Comparison of ENCODE assay signal across 22 cellular contexts in the genomic region with DNA sequence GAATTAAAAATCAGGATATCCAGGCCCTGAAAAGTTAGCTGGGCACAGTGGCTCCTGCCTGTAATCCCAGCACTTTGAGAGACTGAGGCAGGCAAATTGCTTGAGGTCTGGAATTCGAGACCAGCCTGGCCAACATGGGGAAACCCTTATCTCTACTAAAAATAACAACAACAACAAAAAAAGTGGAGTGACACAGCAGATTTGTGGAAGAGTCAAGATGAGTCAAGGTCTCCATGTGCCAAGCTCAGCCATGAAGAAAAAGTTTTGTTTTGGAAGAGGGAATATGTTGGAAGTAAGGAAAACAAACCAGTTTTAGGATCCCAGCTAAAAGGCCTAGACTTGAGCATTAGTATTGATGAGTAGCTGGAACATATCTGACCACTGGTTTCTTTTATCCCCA. TPM values are rescaled to one million over a fixed set of nuclear protein-coding genes. Genes with fewer than 3 reads are reported as not detected.
A peak's percentile ranks its signal among the peaks of the same experiment; 100 is the strongest.
DNase-seq lines count a peak whose midpoint lies in the region; ATAC-seq, FAIRE-seq and TF ChIP-seq lines count a peak whose summit lies in the region.
"Had no signal": no experiment of that assay in that cellular context is flagged by ENCODE, and none has a peak within 500 bp of the region (broad histone marks: within the 10 kb centered on the region; RNA-seq: fewer than 3 reads in every experiment).

No MANE protein-coding gene starts in this region.

- TF ChIP-seq CTCF in GM23338 (conservative IDR thresholded peaks at IDR 0.05; ENCODE audit: low read depth in 2 of 2) (no peak), K562 (IDR thresholded peaks at IDR 0.05 in 2 of 3, conservative IDR thresholded peaks at IDR 0.05 in 1 of 3; ENCODE audit: insufficient read depth in 2 of 3, low read depth in 1 of 3, low read length in 3 of 3) (no peak)

- DNase-seq in AG08395 (ENCODE audit: low spot score): peak; percentile 10
- no peak for DNase-seq in GM23338 (ENCODE audit: low spot score)
- DNase-seq in K562 (ENCODE audit: extremely low read depth in 1 of 4, low spot score in 3 of 4): peak in 2 of 4 experiments; percentile 21 to 56
- no peak for DNase-seq in aorta
- no peak for DNase-seq in midbrain (lab: John Stamatoyannopoulos, UW)
- DNase-seq: activated CD8-positive, alpha-beta T cell treated with anti-CD3 and anti-CD28 coated beads for 36 hours; AML-193; DMS153; foreskin keratinocyte; left lung; naive B cell; NCI-H187; NCI-H524; stomach had no signal

- WGBS in K562 (ENCODE audit: insufficient coverage, low coverage, missing lambda C conversion rate): 31% methylated on average over 1 of the region's 1 CpG
- WGBS in aorta, 2 donors: 58 to 62% methylated on average over 1 of the region's 1 CpG

- in situ Hi-C loops in K562 (cut with MboI): no loop called here

- H3K27ac Mint-ChIP-seq in GM23338: peak overlapping the region; percentile 47
- H3K27ac Mint-ChIP-seq: activated CD8-positive, alpha-beta T cell treated with anti-CD3 and anti-CD28 coated beads for 36 hours; activated T-helper 2 cell treated with anti-CD3 and anti-CD28 coated beads, Interferon-gamma antibody, Interleukin-2, Interleukin-4, amounts not matched to agents 10 μg/mL and 5 μg/mL and 100 μg/mL, durations not matched to agents 14 hours and 24 hours and 36 hours had no signal

- no peak for TF ChIP-seq POLR2A in K562 (conservative IDR thresholded peaks at IDR 0.05)

- intact Hi-C loops in K562 (cut with micrococcal nuclease): no loop called here
- intact Hi-C loops in aorta (cut with DNase I): no loop called here

- no peak overlapping the region for H3K4me2 ChIP-seq in GM23338
- H3K4me2 ChIP-seq in K562 (ENCODE audit: insufficient read depth, low read length): no peak overlapping the region

- H2AFZ ChIP-seq in GM23338 (no peak overlapping the region), K562 (ENCODE audit: low read depth, low read length) (no peak overlapping the region)

- H3K9me3 ChIP-seq in K562 (replicated peaks; ENCODE audit: control insufficient read depth, insufficient read depth, low read depth, low read length) (no peaks in the 10 kb centered on the region), iPS-18a (ENCODE audit: control insufficient read depth, low read depth, low read length) (no peaks in the 10 kb centered on the region), aorta (ENCODE audit: control insufficient read depth, low read length) (no peaks in the 10 kb centered on the region)
- H3K9me3 ChIP-seq: ascending aorta, left lung, stomach, vagina had no signal

- no peaks in the 10 kb centered on the region for H3K9me1 ChIP-seq in K562 (ENCODE audit: control insufficient read depth, insufficient read depth, low read length)

- no peak overlapping the region for H3K4me3 ChIP-seq in GM23338
- no peak overlapping the region for H3K4me3 ChIP-seq in K562
- H3K4me3 ChIP-seq in iPS-18a (ENCODE audit: low read length): no peak overlapping the region
- H3K4me3 ChIP-seq in aorta (ENCODE audit: low read length in 2 of 2): no peak overlapping the region
- H3K4me3 ChIP-seq: ascending aorta, left lung, stomach, vagina had no signal

- H3K79me2 ChIP-seq in GM23338 (replicated peaks; ENCODE audit: insufficient read depth) (no peaks in the 10 kb centered on the region), K562 (ENCODE audit: control insufficient read depth, insufficient read depth, low read length) (no peaks in the 10 kb centered on the region)

- H3K36me3 ChIP-seq in GM23338 (ENCODE audit: insufficient read depth) (peaks cover 5% of the 10 kb centered on the region; the same call in 1 of the 2 replicates), K562 (ENCODE audit: control insufficient read depth, insufficient read depth, low read length) (peaks cover 50% of the 10 kb centered on the region), iPS-18a (ENCODE audit: control insufficient read depth, low read depth, low read length) (peaks cover 3% of the 10 kb centered on the region), aorta (ENCODE audit: control insufficient read depth in 1 of 2, insufficient read depth in 2 of 2, low read length in 1 of 2) (peaks cover 2 to 3% of the 10 kb centered on the region in 2 donors)

- no peak overlapping the region for H3K4me3 Mint-ChIP-seq in GM23338
- H3K4me3 Mint-ChIP-seq: activated CD8-positive, alpha-beta T cell treated with anti-CD3 and anti-CD28 coated beads for 36 hours had no signal

- FAIRE-seq in K562 (lab: Jason Lieb, UNC): peak; percentile 71
- FAIRE-seq: TTC549 had no signal

- POLR2A ChIA-PET in K562 (lab: Yijun Ruan, JAX): interaction anchor here (1.1 kb wide), 1 partner anchor 14 kb away, joined by 3 read pairs; no protein-coding TSS in a partner anchor

- H3K9ac ChIP-seq in K562 (ENCODE audit: insufficient read depth in 1 of 2, low read depth in 2 of 2, low read length in 2 of 2): peak overlapping the region in 1 of 2 experiments; percentile 3; a peak in 1 of 4 replicates
- H3K9ac ChIP-seq in iPS-18a (ENCODE audit: low read length): no peak overlapping the region

- peak; percentile 18; the same call in 1 of the 2 replicates for TF ChIP-seq EP300 in K562 (IDR thresholded peaks at IDR 0.05; ENCODE audit: low read length)

- H3K9me2 ChIP-seq in GM23338 (ENCODE audit: insufficient read depth): peaks cover 4% of the 10 kb centered on the region; the same call in 1 of the 2 replicates

- no peaks in the 10 kb centered on the region for H3K27me3 ChIP-seq in GM23338 (ENCODE audit: insufficient read depth)
- no peaks in the 10 kb centered on the region for H3K27me3 ChIP-seq in K562 (ENCODE audit: control insufficient read depth in 2 of 2, insufficient read depth in 2 of 2, low read length in 2 of 2)
- no peaks in the 10 kb centered on the region for H3K27me3 ChIP-seq in iPS-18a (ENCODE audit: control insufficient read depth, insufficient read depth, low read length)
- H3K27me3 ChIP-seq in aorta (ENCODE audit: control insufficient read depth in 1 of 2, insufficient read depth in 2 of 2, low read length in 1 of 2): no peaks in the 10 kb centered on the region
- H3K27me3 ChIP-seq: ascending aorta, foreskin keratinocyte, left lung, stomach, vagina had no signal

- BruUV-seq in K562 (replicated peaks; lab: Mats Ljungman, UMichigan): no TSS peak

- no peak overlapping the region for H3K27ac ChIP-seq in GM23338 (ENCODE audit: low read depth)
- H3K27ac ChIP-seq in K562 (ENCODE audit: extremely low read depth, low read depth, low read length): peak overlapping the region; percentile 53
- peak overlapping the region; percentile 33 for H3K27ac ChIP-seq in iPS-18a (ENCODE audit: low read length)
- no peak overlapping the region for H3K27ac ChIP-seq in aorta (ENCODE audit: low read depth in 1 of 2, low read length in 2 of 2)
- H3K27ac ChIP-seq: ascending aorta, foreskin keratinocyte, stomach, vagina had no signal

- TF ChIP-seq RAD21 in K562 (CRISPR knock-in tag; conservative IDR thresholded peaks at IDR 0.05 in 1 of 2, IDR thresholded peaks at IDR 0.05 in 1 of 2): no peak

- H3K27me3 Mint-ChIP-seq in GM23338 (ENCODE audit: insufficient read depth, low read depth, poor library complexity): no peaks in the 10 kb centered on the region
- H3K27me3 Mint-ChIP-seq: activated CD8-positive, alpha-beta T cell treated with anti-CD3 and anti-CD28 coated beads for 36 hours; naive B cell had no signal

- no peaks in the 10 kb centered on the region for H3F3A ChIP-seq in GM23338 (replicated peaks; ENCODE audit: low read depth)

- H3K4me1 ChIP-seq in GM23338 (ENCODE audit: insufficient read depth) (peaks cover 16% of the 10 kb centered on the region), K562 (replicated peaks in 1 of 2; ENCODE audit: control insufficient read depth in 2 of 2, insufficient read depth in 2 of 2, low read length in 2 of 2) (peaks cover 0 to 12% of the 10 kb centered on the region in 2 experiments; a peak in 3 of 5 replicates), iPS-18a (ENCODE audit: control insufficient read depth, low read depth, low read length) (peaks cover 14% of the 10 kb centered on the region), aorta (ENCODE audit: control insufficient read depth in 1 of 2, insufficient read depth in 2 of 2, low read length in 2 of 2) (no peaks in the 10 kb centered on the region)
- H3K4me1 ChIP-seq: ascending aorta, foreskin keratinocyte, left lung, stomach, vagina had no signal

- no peak for ATAC-seq in GM23338
- ATAC-seq in K562: peak; percentile 50
- ATAC-seq in HG03097 (IDR thresholded peaks at IDR 0.05; ENCODE audit: low FRiP score, unreplicated experiment): no peak
- ATAC-seq in aorta (ENCODE audit: low FRiP score): no peak
- ATAC-seq in HG02973 (IDR thresholded peaks at IDR 0.05; ENCODE audit: unreplicated experiment): no peak
- ATAC-seq: activated CD8-positive, alpha-beta T cell treated with anti-CD3 and anti-CD28 coated beads for 36 hours; foreskin keratinocyte; left lung; SK-N-SH treated with all-trans-retinoic acid at 6 μM for 48 hours had no signal

- CTCF ChIA-PET in K562 (lab: Yijun Ruan, JAX; ENCODE audit: low intra/inter-chr PET ratio): no interaction called here

- H3K4me1 Mint-ChIP-seq in GM23338: peaks cover 21% of the 10 kb centered on the region

- H3K36me3 Mint-ChIP-seq in GM23338 (ENCODE audit: low read depth): peaks cover 21% of the 10 kb centered on the region; the same call in 2 of the 3 replicates

- no peaks in the 10 kb centered on the region for H4K20me1 ChIP-seq in GM23338 (replicated peaks; ENCODE audit: insufficient read depth)
- H4K20me1 ChIP-seq in K562 (replicated peaks; ENCODE audit: control insufficient read depth, insufficient read depth, low read length): no peaks in the 10 kb centered on the region

- no peaks in the 10 kb centered on the region for H3K9me3 Mint-ChIP-seq in GM23338
- H3K9me3 Mint-ChIP-seq: activated CD8-positive, alpha-beta T cell treated with anti-CD3 and anti-CD28 coated beads for 36 hours; activated T-helper 2 cell treated with anti-CD3 and anti-CD28 coated beads, Interferon-gamma antibody, Interleukin-2, Interleukin-4, amounts not matched to agents 10 μg/mL and 5 μg/mL and 100 μg/mL, durations not matched to agents 14 hours and 24 hours and 36 hours had no signal

RNA-seq across cellular contexts. Expression of gene LRRC70, which starts 14.7 kb away (rescaled TPM):
- 1.7 and 2.7 TPM in 2 replicates for total RNA-seq in GM23338 (2014; rRNA removed; shearing (Covaris generic))
- 0.15 TPM in 1 of 2 replicates, not detected in the other for polyA plus RNA-seq in GM23338 (2016; fragmentation: Nextera tagmentation; extraction: Ambion mirVana)
- total RNA-seq in K562 (2011; cell fraction: chromatin; rRNA removed; ENCODE audit: low replicate concordance): 5.8 and 23.2 TPM in 2 replicates
- total RNA-seq in K562 (2011; cell fraction: nucleolus; rRNA removed): 2.5 and 4.6 TPM in 2 replicates
- total RNA-seq in K562 (2011; cell fraction: nucleoplasm; rRNA removed): 10.0 and 24.3 TPM in 2 replicates
- 0.69 and 0.86 TPM in 2 replicates for total RNA-seq in K562 (2014; rRNA removed)
- total RNA-seq in K562 (2014; rRNA removed; fragmentation: Illumina TruSeq; extraction: Trizol): 1.5 and 2.1 TPM in 2 replicates
- 1.4 TPM in 2 replicates for total RNA-seq in K562 (2015; rRNA removed; fragmentation: Illumina TruSeq; extraction: Trizol)
- total RNA-seq in K562 (2021): 0.73 and 0.83 TPM in 2 replicates
- 0.99 and 1.4 TPM in 2 replicates for polyA plus RNA-seq in K562 (2011; rRNA removed)
- polyA plus RNA-seq in K562 (2011; cell fraction: cytosol; rRNA removed): 0.06 and 0.38 TPM in 2 replicates
- polyA plus RNA-seq in K562 (2011; cell fraction: nucleus; rRNA removed): 1.1 and 2.6 TPM in 2 replicates
- polyA plus RNA-seq in K562 (2012): 0.09 and 0.61 TPM in 2 replicates
- polyA plus RNA-seq in K562 (2014; fragmentation: Illumina TruSeq; extraction: Trizol): 0.31 and 0.40 TPM in 2 replicates
- under 1 TPM; 0.21 to 0.22 TPM for polyA plus RNA-seq in K562 (2014; fragmentation: Nextera tagmentation; extraction: Ambion mirVana)
- 0.24 and 0.53 TPM in 2 replicates for polyA plus RNA-seq in K562 (2014; rRNA removed)
- polyA minus RNA-seq in K562 (2011; rRNA and poly(A)+ RNA removed): 9.4 and 11.8 TPM in 2 replicates
- 0.76 TPM in 1 of 2 replicates, not detected in the other for polyA minus RNA-seq in K562 (2011; cell fraction: cytosol; rRNA and poly(A)+ RNA removed)
- 7.0 and 10.7 TPM in 2 replicates for polyA minus RNA-seq in K562 (2011; cell fraction: nucleus; rRNA and poly(A)+ RNA removed)
- total RNA-seq in aorta: 10 to 100 TPM in 1 of 2 donors, 1 to 10 TPM in 1; 9.6 to 13.1 TPM
- 1 to 10 TPM in 1 of 2 donors, not detected in 1; 2.5 TPM for polyA plus RNA-seq in aorta

Comparison
In these comparisons a context has a peak if more than half of its experiments do, and no peak if none do; other contexts are left out.
1. H3K27ac ChIP-seq: peak in K562 (single experiment) and iPS-18a (single experiment); none in GM23338 (single experiment) and aorta (0 of 2).